Comparison of ENCODE assay signal across 13 cellular contexts in the genomic region with DNA sequence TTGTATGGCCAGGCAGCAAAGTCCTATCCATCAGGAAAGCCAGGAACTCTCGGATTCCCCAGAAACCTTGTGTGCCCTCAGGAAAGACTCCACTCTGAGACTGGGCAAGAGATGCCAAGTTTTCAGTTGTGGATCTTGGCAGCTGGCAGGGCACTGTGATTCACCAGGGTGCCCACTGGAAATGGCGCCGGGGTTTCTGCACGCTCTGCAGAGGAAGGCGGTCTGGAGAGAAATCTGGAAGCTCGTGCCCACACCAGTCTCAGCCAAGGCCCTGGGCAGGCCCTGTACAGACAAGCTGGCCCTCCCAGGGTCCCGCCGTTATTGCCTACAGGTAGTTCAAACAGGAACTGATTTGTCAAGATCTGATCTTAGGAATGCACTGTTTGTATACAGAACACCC. TPM values are rescaled to one million over a fixed set of nuclear protein-coding genes. Genes with fewer than 3 reads are reported as not detected.
A peak's percentile ranks its signal among the peaks of the same experiment; 100 is the strongest.
DNase-seq lines count a peak whose midpoint lies in the region; ATAC-seq and TF ChIP-seq lines count a peak whose summit lies in the region.
"Had no signal": no experiment of that assay in that cellular context is flagged by ENCODE, and none has a peak within 500 bp of the region (broad histone marks: within the 10 kb centered on the region; RNA-seq: fewer than 3 reads in every experiment).

No MANE protein-coding gene starts in this region.

- peaks cover 57 to 66% of the 10 kb centered on the region in 2 donors for H3K4me1 Mint-ChIP-seq in immature natural killer cell

- CTCF ChIA-PET in PC-3 (lab: Charles Lee): interaction anchor here (1.3 kb wide), 1 partner anchor 73 kb away, joined by 4 read pairs; no protein-coding TSS in a partner anchor

- H4K20me1 ChIP-seq in PC-3 (ENCODE audit: low read length): peaks cover 19% of the 10 kb centered on the region; the same call in 1 of the 2 replicates

- intact Hi-C loops in PC-3 (cut with micrococcal nuclease): loop anchor here (10.0 kb wide), 2 partner anchors 75 to 185 kb away; no protein-coding TSS in a partner anchor

- H3K27ac ChIP-seq in PC-3 (ENCODE audit: low read length) (no peak overlapping the region), cingulate gyrus (ENCODE audit: low read depth, low read length) (peak overlapping the region; percentile 78), subcutaneous abdominal adipose tissue (ENCODE audit: low read depth, low read length) (peak overlapping the region; percentile 96)
- H3K27ac ChIP-seq: cardiac muscle cell had no signal

- no peaks in the 10 kb centered on the region for H3F3A ChIP-seq in PC-3 (ENCODE audit: low read length, unreplicated experiment)

- BruUV-seq in PC-3 (replicated peaks; lab: Mats Ljungman, UMichigan): no TSS peak

- POLR2A ChIA-PET in PC-3 (lab: Charles Lee; ENCODE audit: unreplicated experiment): no interaction called here

- H3K27me3 Mint-ChIP-seq in immature natural killer cell (ENCODE audit: low read depth in 3 of 3): peaks cover 11 to 26% (median 18%) of the 10 kb centered on the region in 3 donors
- H3K27me3 Mint-ChIP-seq: activated CD8-positive, alpha-beta memory T cell treated with anti-CD3 and anti-CD28 coated beads, Interleukin-2, amount 10 ng/mL, durations not matched to agents 7 days and 5 days had no signal

- no peaks in the 10 kb centered on the region for H3K9me2 ChIP-seq in PC-3 (replicated peaks; ENCODE audit: low read length)

- H3K4me1 ChIP-seq in PC-3 (ENCODE audit: insufficient read depth, low read length): peaks cover 29% of the 10 kb centered on the region
- H3K4me1 ChIP-seq in subcutaneous abdominal adipose tissue (ENCODE audit: control insufficient read depth in 5 of 5, insufficient read depth in 5 of 5, low read length in 5 of 5): peaks cover 33 to 83% (median 77%) of the 10 kb centered on the region in 5 donors

- no peak overlapping the region for H3K4me3 ChIP-seq in PC-3 (ENCODE audit: low read length)
- H3K4me3 ChIP-seq in subcutaneous abdominal adipose tissue (ENCODE audit: low read depth in 1 of 5, low read length in 5 of 5): peak overlapping the region in 1 of 5 donors; percentile 6
- H3K4me3 ChIP-seq: cardiac muscle cell, mucosa of descending colon had no signal

- no peak overlapping the region for H3K9ac ChIP-seq in PC-3 (ENCODE audit: low read length)
- peak overlapping the region in 1 of 5 donors; percentile 59 for H3K9ac ChIP-seq in subcutaneous abdominal adipose tissue (ENCODE audit: low read length in 5 of 5)

- no peaks in the 10 kb centered on the region for H3K36me3 ChIP-seq in PC-3 (ENCODE audit: low read depth, low read length)
- H3K36me3 ChIP-seq in subcutaneous abdominal adipose tissue (ENCODE audit: control insufficient read depth in 5 of 5, insufficient read depth in 5 of 5, low read length in 5 of 5): peaks cover 0 to 15% (median 3%) of the 10 kb centered on the region in 5 donors
- H3K36me3 ChIP-seq: cardiac muscle cell had no signal

- H3K9me3 Mint-ChIP-seq in immature natural killer cell: no peaks in the 10 kb centered on the region

- H3K36me3 Mint-ChIP-seq in immature natural killer cell: no peaks in the 10 kb centered on the region

- DNase-seq in PC-3 (peak; percentile 2), mucosa of gallbladder (ENCODE audit: low spot score) (peak; percentile 41), immature natural killer cell (no peak)
- no peak for DNase-seq in stimulated activated CD4-positive, alpha-beta T cell treated with anti-CD3 and anti-CD28 coated beads, Interleukin-4, amount 100 ng/mL, for 4 hours
- DNase-seq in stimulated activated CD8-positive, alpha-beta memory T cell treated with anti-CD3 and anti-CD28 coated beads, Interleukin-4, amount 100 ng/mL, for 48 hours: no peak
- DNase-seq: activated CD8-positive, alpha-beta memory T cell treated with anti-CD3 and anti-CD28 coated beads, Interleukin-2, amount 10 ng/mL, durations not matched to agents 7 days and 5 days; mucosa of descending colon; NCI-H345 had no signal

- H3K4me3 Mint-ChIP-seq in immature natural killer cell: peak overlapping the region in 1 of 5 donors; percentile 29
- H3K4me3 Mint-ChIP-seq: activated CD8-positive, alpha-beta memory T cell treated with anti-CD3 and anti-CD28 coated beads, Interleukin-2, amount 10 ng/mL, durations not matched to agents 7 days and 5 days had no signal

- H3K79me2 ChIP-seq in PC-3 (ENCODE audit: low read length): peaks cover 78% of the 10 kb centered on the region

- ATAC-seq in PC-3: peak; percentile 52
- no peak for ATAC-seq in GM21737 (IDR thresholded peaks at IDR 0.05; ENCODE audit: unreplicated experiment)
- ATAC-seq: activated CD8-positive, alpha-beta memory T cell treated with anti-CD3 and anti-CD28 coated beads, Interleukin-2, amount 10 ng/mL, durations not matched to agents 7 days and 5 days; mucosa of descending colon had no signal

- no peaks in the 10 kb centered on the region for H3K9me3 ChIP-seq in PC-3 (ENCODE audit: low read length)
- no peaks in the 10 kb centered on the region for H3K9me3 ChIP-seq in subcutaneous abdominal adipose tissue (ENCODE audit: control insufficient read depth in 5 of 5, low read length in 5 of 5)
- H3K9me3 ChIP-seq: mucosa of descending colon had no signal

- H2AFZ ChIP-seq in PC-3 (ENCODE audit: low read length): no peak overlapping the region

- H3K27me3 ChIP-seq in PC-3 (ENCODE audit: low read length): no peaks in the 10 kb centered on the region
- no peaks in the 10 kb centered on the region for H3K27me3 ChIP-seq in subcutaneous abdominal adipose tissue (ENCODE audit: control insufficient read depth in 5 of 5, insufficient read depth in 4 of 5, low read length in 5 of 5)
- H3K27me3 ChIP-seq: cardiac muscle cell had no signal

- TF ChIP-seq CTCF in PC-3 (conservative IDR thresholded peaks at IDR 0.05; ENCODE audit: low read depth, low read length): no peak

- H3K27ac Mint-ChIP-seq in immature natural killer cell: peak overlapping the region in 3 of 6 donors; percentile 33 to 45 (median 36)
- H3K27ac Mint-ChIP-seq: activated CD8-positive, alpha-beta memory T cell treated with anti-CD3 and anti-CD28 coated beads, Interleukin-2, amount 10 ng/mL, durations not matched to agents 7 days and 5 days had no signal

- no peak overlapping the region for H3K4me2 ChIP-seq in PC-3 (ENCODE audit: low read length)

RNA-seq across cellular contexts. Expression of a gene that starts 4.9 kb away (rescaled TPM):
- total RNA-seq in PC-3 (2014; rRNA removed) (75.1 and 95.9 TPM in 2 replicates), mucosa of gallbladder (155 TPM)
- polyA plus RNA-seq in immature natural killer cell: 100 to 1,000 TPM; 114 to 177 (median 146) TPM

RNA-seq across cellular contexts. Expression of a gene that starts 26.0 kb away (rescaled TPM):
- total RNA-seq in PC-3 (2014; rRNA removed) (8.0 and 18.3 TPM in 2 replicates), mucosa of gallbladder (16.3 TPM)
- polyA plus RNA-seq in immature natural killer cell: 10 to 100 TPM in 1 of 3 donors, 1 to 10 TPM in 2; 5.0 to 25.7 (median 8.9) TPM

RNA-seq across cellular contexts. Expression of a gene that starts 38.3 kb away (rescaled TPM):
- 0.33 TPM in 1 of 2 replicates, not detected in the other for total RNA-seq in PC-3 (2014; rRNA removed)
- 5.1 TPM for total RNA-seq in mucosa of gallbladder
- polyA plus RNA-seq in immature natural killer cell: not detected
- total RNA-seq: glomerular endothelial cell had no signal

Comparison
In these comparisons a context has a peak if more than half of its experiments do, and no peak if none do; other contexts are left out.
1. DNase-seq: peak in PC-3 (single experiment) and mucosa of gallbladder (single experiment); none in stimulated activated CD4-positive, alpha-beta T cell treated with anti-CD3 and anti-CD28 coated beads, Interleukin-4, amount 100 ng/mL, for 4 hours (0 of 2), stimulated activated CD8-positive, alpha-beta memory T cell treated with anti-CD3 and anti-CD28 coated beads, Interleukin-4, amount 100 ng/mL, for 48 hours (single experiment) and immature natural killer cell (0 of 3).